In the genomic region with DNA sequence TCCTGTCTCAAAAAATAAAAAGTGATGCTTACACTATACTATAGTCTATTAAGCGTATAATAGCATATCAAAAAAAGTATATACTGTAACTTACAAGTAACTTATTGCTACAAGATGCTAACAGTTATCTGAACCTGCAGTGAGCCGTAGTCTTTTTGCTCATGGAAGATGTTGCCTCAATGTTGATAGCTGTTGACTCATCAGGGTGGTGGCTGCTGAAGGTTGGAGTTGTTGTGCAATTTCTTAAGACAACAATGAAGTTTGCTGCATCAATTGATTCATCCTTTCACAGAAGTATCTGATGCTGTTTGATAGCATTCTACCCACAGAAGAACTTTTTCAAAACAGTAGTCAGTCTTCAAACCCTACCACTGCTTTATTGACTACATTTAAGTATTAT, we compare ENCODE assay signal across 17 cellular contexts. TPM values are rescaled to one million over a fixed set of nuclear protein-coding genes. Genes with fewer than 3 reads are reported as not detected.
DNase-seq lines count a peak whose midpoint lies in the region; ATAC-seq, FAIRE-seq and TF ChIP-seq lines count a peak whose summit lies in the region.
"Had no signal": no experiment of that assay in that cellular context is flagged by ENCODE, and none has a peak within 500 bp of the region (broad histone marks: within the 10 kb centered on the region; RNA-seq: fewer than 3 reads in every experiment).

No MANE protein-coding gene starts in this region.

- H3K4me3 Mint-ChIP-seq in astrocyte (ENCODE audit: unreplicated experiment) (no peak overlapping the region), T-cell (no peak overlapping the region)
- H3K4me3 Mint-ChIP-seq: activated CD8-positive, alpha-beta T cell treated with anti-CD3 and anti-CD28 coated beads, Interleukin-2, amount 10 ng/mL, durations not matched to agents 7 days and 5 days; CD4-positive, alpha-beta memory T cell had no signal

- H3K9me3 ChIP-seq in astrocyte (ENCODE audit: insufficient read depth, low read depth, low read length) (no peaks in the 10 kb centered on the region), MM.1S (replicated peaks; ENCODE audit: insufficient read depth, low read length) (no peaks in the 10 kb centered on the region)

- no peaks in the 10 kb centered on the region for H3K79me2 ChIP-seq in astrocyte (ENCODE audit: insufficient read depth, low read length)
- H3K79me2 ChIP-seq in MM.1S (ENCODE audit: low read length) = no peaks in the 10 kb centered on the region

- H3K9ac ChIP-seq in astrocyte (ENCODE audit: low read length) = no peak overlapping the region
- H3K9ac ChIP-seq in MM.1S (ENCODE audit: low read length) = no peak overlapping the region

- CTCF ChIA-PET in T-cell (lab: Charles Lee) = no interaction called here

- no peaks in the 10 kb centered on the region for H3K27me3 ChIP-seq in astrocyte (ENCODE audit: insufficient read depth, low read length)
- H3K27me3 ChIP-seq in MM.1S (replicated peaks; ENCODE audit: insufficient read depth, low read length) = no peaks in the 10 kb centered on the region

- no peak for TF ChIP-seq CTCF in AG10803 (conservative IDR thresholded peaks at IDR 0.05; ENCODE audit: low read length)
- no peak for TF ChIP-seq CTCF in astrocyte (IDR thresholded peaks at IDR 0.05; ENCODE audit: insufficient read depth, low read depth, low read length)
- TF ChIP-seq CTCF in MM.1S (IDR thresholded peaks at IDR 0.05; ENCODE audit: low read length) = no peak

- H3F3A ChIP-seq in MM.1S (ENCODE audit: insufficient read depth, low read length) = no peaks in the 10 kb centered on the region

- H3K36me3 Mint-ChIP-seq in astrocyte (ENCODE audit: low read depth, unreplicated experiment) = no peaks in the 10 kb centered on the region
- H3K36me3 Mint-ChIP-seq in T-cell = peaks cover 38% of the 10 kb centered on the region

- no peak overlapping the region for H2AFZ ChIP-seq in astrocyte (ENCODE audit: low read depth, low read length)
- H2AFZ ChIP-seq in MM.1S (ENCODE audit: low read length) = no peak overlapping the region

- H3K36me3 ChIP-seq in astrocyte (ENCODE audit: insufficient read depth, low read length) (no peaks in the 10 kb centered on the region), MM.1S (replicated peaks; ENCODE audit: insufficient read depth, low read length) (no peaks in the 10 kb centered on the region)

- DNase-seq in AG10803 (ENCODE audit: low read depth) = peak; percentile 77
- DNase-seq in HT-29 (ENCODE audit: low spot score) = peak; percentile 4
- peak; percentile 39 for DNase-seq in astrocyte (ENCODE audit: low read depth)
- peak; percentile 90 for DNase-seq in iris pigment epithelial cell (ENCODE audit: low read depth)
- no peak for DNase-seq in Kasumi-1 (lab: John Stamatoyannopoulos, UW)
- DNase-seq in T-cell = no peak
- DNase-seq in MM.1S = no peak
- DNase-seq: activated CD8-positive, alpha-beta T cell treated with anti-CD3 and anti-CD28 coated beads, Interleukin-2, amount 10 ng/mL, durations not matched to agents 7 days and 5 days; CD4-positive, alpha-beta memory T cell; dermis blood vessel endothelial cell; hippocampal formation; NCI-H1694; posterior cingulate gyrus; stimulated activated CD4-positive, alpha-beta T cell treated with anti-CD3 and anti-CD28 coated beads, Interleukin-1b, Interleukin-23, amount 100 ng/mL, for 48 hours; T-helper 2 cell had no signal

- no peaks in the 10 kb centered on the region for H3K4me1 Mint-ChIP-seq in astrocyte (ENCODE audit: low read depth, unreplicated experiment)
- no peaks in the 10 kb centered on the region for H3K4me1 Mint-ChIP-seq in T-cell

- H3K4me2 ChIP-seq in astrocyte (ENCODE audit: low read length) (no peak overlapping the region), MM.1S (ENCODE audit: low read depth, low read length) (no peak overlapping the region)

- H3K27ac ChIP-seq in astrocyte (ENCODE audit: low read depth, low read length) (no peak overlapping the region), MM.1S (ENCODE audit: low read length) (no peak overlapping the region)

- ATAC-seq in HG02885 (IDR thresholded peaks at IDR 0.05; ENCODE audit: poor library complexity, unreplicated experiment) = no peak
- no peak for ATAC-seq in T-cell (replicated peaks in 1 of 4)
- ATAC-seq: activated CD8-positive, alpha-beta T cell treated with anti-CD3 and anti-CD28 coated beads, Interleukin-2, amount 10 ng/mL, durations not matched to agents 7 days and 5 days had no signal

- POLR2A ChIA-PET in T-cell (lab: Charles Lee) = no interaction called here

- no peak for FAIRE-seq in astrocyte (lab: Jason Lieb, UNC)

- H3K9me3 Mint-ChIP-seq in astrocyte (ENCODE audit: unreplicated experiment) (peaks cover 7% of the 10 kb centered on the region), T-cell (peaks cover 0 to 22% (median 12%) of the 10 kb centered on the region in 3 donors)

- no peak overlapping the region for H3K27ac Mint-ChIP-seq in astrocyte (ENCODE audit: unreplicated experiment)
- H3K27ac Mint-ChIP-seq in T-cell = no peak overlapping the region
- H3K27ac Mint-ChIP-seq: activated CD8-positive, alpha-beta T cell treated with anti-CD3 and anti-CD28 coated beads, Interleukin-2, amount 10 ng/mL, durations not matched to agents 7 days and 5 days; activated naive CD4-positive, alpha-beta T cell treated with anti-CD3 and anti-CD28 coated beads, Interleukin-2, amount 50 U/mL, for 72 hours had no signal

- H4K20me1 ChIP-seq in astrocyte (ENCODE audit: insufficient read depth, low read length) (no peaks in the 10 kb centered on the region), MM.1S (ENCODE audit: insufficient read depth, low read length) (no peaks in the 10 kb centered on the region)

- H3K9me2 ChIP-seq in MM.1S (replicated peaks; ENCODE audit: insufficient read depth, low read length) = no peaks in the 10 kb centered on the region

- H3K4me1 ChIP-seq in astrocyte (ENCODE audit: insufficient read depth, low read length) (no peaks in the 10 kb centered on the region), MM.1S (ENCODE audit: low read length) (no peaks in the 10 kb centered on the region)

- H3K27me3 Mint-ChIP-seq in astrocyte (ENCODE audit: low read depth, unreplicated experiment) (no peaks in the 10 kb centered on the region), T-cell (no peaks in the 10 kb centered on the region)
- H3K27me3 Mint-ChIP-seq: CD4-positive, alpha-beta memory T cell had no signal

- H3K4me3 ChIP-seq in AG10803 (ENCODE audit: low read length) (no peak overlapping the region), astrocyte (ENCODE audit: insufficient read depth, low read depth, low read length) (no peak overlapping the region), MM.1S (ENCODE audit: low read length) (no peak overlapping the region)

RNA-seq across cellular contexts. Expression of a gene that starts 7.8 kb away (rescaled TPM):
- total RNA-seq in HT-29 (2014; rRNA removed; shearing (Covaris generic)) = 6.1 and 8.0 TPM in 2 replicates
- 5.3 and 5.4 TPM in 2 replicates for total RNA-seq in astrocyte
- total RNA-seq in T-cell = 1 to 10 TPM; 2.1 to 6.9 (median 5.9) TPM

Comparison
In these comparisons a context has a peak if more than half of its experiments do, and no peak if none do; other contexts are left out.
1. DNase-seq: peak in AG10803 (single experiment), HT-29 (single experiment), astrocyte (single experiment) and iris pigment epithelial cell (single experiment); none in Kasumi-1 (0 of 2), T-cell (0 of 34) and MM.1S (single experiment).